8 cellular contexts compared by ENCODE assay signal in the genomic region with DNA sequence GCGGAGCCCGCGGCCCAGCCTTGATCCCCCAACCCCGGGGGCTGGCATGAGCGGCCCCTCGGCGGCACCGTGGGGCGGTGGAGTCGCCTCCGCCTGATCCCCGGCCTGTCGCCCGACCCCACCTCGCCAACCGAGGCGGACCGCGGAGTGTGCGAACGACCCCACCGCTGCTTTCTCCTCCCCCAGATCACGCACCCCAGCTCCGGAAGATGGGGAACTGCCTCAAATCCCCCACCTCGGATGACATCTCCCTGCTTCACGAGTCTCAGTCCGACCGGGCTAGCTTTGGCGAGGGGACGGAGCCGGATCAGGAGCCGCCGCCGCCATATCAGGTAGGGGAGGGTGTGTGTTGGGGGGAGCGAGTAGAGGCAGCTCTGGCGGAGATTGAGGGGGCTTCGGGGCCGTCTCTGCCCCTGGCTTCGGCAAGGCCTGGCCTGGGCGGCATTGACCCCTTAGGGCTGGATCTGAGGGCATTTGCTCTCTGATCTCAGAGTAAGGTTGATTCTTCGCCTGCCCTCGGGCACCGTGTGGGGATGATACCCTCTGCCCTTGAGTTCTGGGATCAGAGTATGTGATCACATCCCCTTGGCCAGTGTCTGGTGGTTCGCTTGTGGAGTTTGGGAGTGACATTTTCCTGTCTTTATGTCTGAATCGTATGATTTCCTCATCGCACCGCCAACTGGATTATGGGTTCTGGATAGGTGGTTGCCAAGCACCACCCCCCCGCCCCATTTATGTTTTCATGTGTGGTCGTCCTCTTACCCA. TPM values are rescaled to one million over a fixed set of nuclear protein-coding genes. Genes with fewer than 3 reads are reported as not detected.
DNase-seq lines count a peak whose midpoint lies in the region; ATAC-seq and TF ChIP-seq lines count a peak whose summit lies in the region.

No MANE protein-coding gene starts in this region.

- peak in 12 of 14 donors; percentile 12 to 82 (median 55) for DNase-seq in C1 segment of cervical spinal cord (lab: John Stamatoyannopoulos, UW)
- peak in 4 of 5 donors; percentile 19 to 36 (median 30) for DNase-seq in T-helper 1 cell
- DNase-seq in body of pancreas, result peak; percentile 38 to 61 (median 54)
- no peak for DNase-seq in cortex of kidney (lab: John Stamatoyannopoulos, UW)

- WGBS in body of pancreas, 2 donors, result 0 to 1% methylated on average over 18 to 34 of the region's 49 CpGs

- intact Hi-C loops in body of pancreas (cut with DNase I), result no loop called here

- peak in 2 of 3 donors; percentile 13 to 24 for TF ChIP-seq POLR2A in body of pancreas (IDR thresholded peaks at IDR 0.05)

- H3K27me3 ChIP-seq in HUES6 (ENCODE audit: control insufficient read depth, insufficient read depth, low read length) (peaks cover 4% of the 10 kb centered on the region; the same call in 1 of the 2 replicates), body of pancreas (no peaks in the 10 kb centered on the region), skeletal muscle tissue (ENCODE audit: control insufficient read depth in 3 of 3, insufficient read depth in 3 of 3, low read length in 3 of 3) (no peaks in the 10 kb centered on the region)

- peaks cover 23% of the 10 kb centered on the region for H3K4me1 ChIP-seq in HUES6 (ENCODE audit: control insufficient read depth, insufficient read depth, low read length)
- H3K4me1 ChIP-seq in body of pancreas, result peaks cover 42% of the 10 kb centered on the region
- H3K4me1 ChIP-seq in skeletal muscle tissue (ENCODE audit: control insufficient read depth in 3 of 3, insufficient read depth in 3 of 3, low read length in 3 of 3), result peaks cover 33 to 42% (median 37%) of the 10 kb centered on the region in 3 donors

- H3K4me3 ChIP-seq in HUES6 (ENCODE audit: low read depth, low read length), result peak overlapping the region; percentile 92
- peak overlapping the region; percentile 95 to 96 for H3K4me3 ChIP-seq in body of pancreas
- peak overlapping the region; percentile 96 for H3K4me3 ChIP-seq in iPS-18c (ENCODE audit: insufficient read depth, low read depth, low read length)
- peak overlapping the region; percentile 81 to 99 (median 96) for H3K4me3 ChIP-seq in skeletal muscle tissue (ENCODE audit: low read length in 3 of 3)

- H3K9ac ChIP-seq in HUES6 (ENCODE audit: low read length) (peak overlapping the region; percentile 93), skeletal muscle tissue (ENCODE audit: low read depth in 1 of 3, low read length in 3 of 3) (peak overlapping the region; percentile 97 to 99 (median 98))

- H3K27ac ChIP-seq in HUES6 (ENCODE audit: low read depth, low read length) (peak overlapping the region; percentile 62), body of pancreas (peak overlapping the region; percentile 87 to 96 (median 90)), skeletal muscle tissue (ENCODE audit: low read depth, low read length) (peak overlapping the region; percentile 95)

- H3K36me3 ChIP-seq in HUES6 (ENCODE audit: control insufficient read depth, insufficient read depth, low read length) (no peaks in the 10 kb centered on the region), body of pancreas (replicated peaks in 1 of 2; ENCODE audit: insufficient read depth in 1 of 2, low read depth in 2 of 2) (no peaks in the 10 kb centered on the region), skeletal muscle tissue (ENCODE audit: control insufficient read depth in 3 of 3, insufficient read depth in 3 of 3, low read length in 3 of 3) (peaks cover 0 to 4% (median 0%) of the 10 kb centered on the region in 3 donors)

- TF ChIP-seq CTCF in body of pancreas (IDR thresholded peaks at IDR 0.05), result no peak

- ATAC-seq in GM21381 (IDR thresholded peaks at IDR 0.05; ENCODE audit: unreplicated experiment) (peak; percentile 5), body of pancreas (peak; percentile 22)

- H3K9me3 ChIP-seq in HUES6 (ENCODE audit: control insufficient read depth, insufficient read depth, low read depth, low read length) (no peaks in the 10 kb centered on the region), body of pancreas (no peaks in the 10 kb centered on the region), iPS-18c (ENCODE audit: control insufficient read depth, insufficient read depth, low read length) (no peaks in the 10 kb centered on the region), skeletal muscle tissue (ENCODE audit: control insufficient read depth in 3 of 3, low read length in 3 of 3) (no peaks in the 10 kb centered on the region)

RNA-seq across cellular contexts. Expression of a gene that starts 0.7 kb away (rescaled TPM):
- total RNA-seq in body of pancreas, result 10 to 100 TPM; 33.2 to 34.9 TPM
- 53.8 TPM for total RNA-seq in skeletal muscle tissue
